8 cellular contexts compared by ENCODE assay signal in the genomic region with DNA sequence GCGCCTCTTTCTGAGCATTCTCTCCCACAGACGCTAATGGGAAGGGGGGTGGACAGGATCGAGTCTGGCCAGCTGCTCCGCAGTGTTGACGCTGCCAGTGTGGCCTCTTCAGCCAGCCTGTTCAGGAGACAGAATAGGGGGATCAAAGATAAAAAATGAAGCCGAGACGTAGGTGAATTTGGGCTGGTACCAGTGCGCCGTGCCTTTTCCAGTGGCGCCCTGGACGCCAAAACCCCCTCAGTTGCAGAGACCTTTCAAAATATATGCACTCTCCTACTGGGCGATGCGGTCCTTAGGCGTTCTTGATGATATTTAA. TPM values are rescaled to one million over a fixed set of nuclear protein-coding genes. Genes with fewer than 3 reads are reported as not detected.
A peak's percentile ranks its signal among the peaks of the same experiment; 100 is the strongest.
DNase-seq lines count a peak whose midpoint lies in the region; ATAC-seq and TF ChIP-seq lines count a peak whose summit lies in the region.

No MANE protein-coding gene starts in this region.

- H3K4ac ChIP-seq in trophoblast cell (ENCODE audit: low read depth, low read length): peak overlapping the region; percentile 9

- no peak for DNase-seq in activated T-cell treated with anti-CD3 and anti-CD28 coated beads, Interleukin-2, amount 50 U/mL, for 72 hours
- DNase-seq in activated T-cell treated with anti-CD3 and anti-CD28 coated beads for 4 hours (no peak), SJCRH30 (peak in 1 of 2 experiments; percentile 55), fibroblast of pulmonary artery (ENCODE audit: low read depth) (no peak), trophoblast cell (peak in 1 of 2 donors; percentile 13), activated gamma-delta T cell (lab: John Stamatoyannopoulos, UW) (no peak), medulla oblongata (ENCODE audit: extremely low spot score) (no peak)

- H3K4me3 ChIP-seq in SJCRH30: peak overlapping the region; percentile 88
- H3K4me3 ChIP-seq in fibroblast of pulmonary artery (replicated peaks; ENCODE audit: low read depth, low read length): peak overlapping the region; percentile 67
- H3K4me3 ChIP-seq in trophoblast cell (ENCODE audit: low read depth, low read length): peak overlapping the region; percentile 95

- H3K79me2 ChIP-seq in trophoblast cell (ENCODE audit: control insufficient read depth, insufficient read depth, low read length, poor library complexity): peaks cover 22% of the 10 kb centered on the region

- H4K12ac ChIP-seq in trophoblast cell (ENCODE audit: low read depth, low read length): no peak overlapping the region

- H4K91ac ChIP-seq in trophoblast cell (ENCODE audit: low read depth, low read length): no peak overlapping the region

- peaks cover 3 to 13% of the 10 kb centered on the region in 2 donors for H3K36me3 Mint-ChIP-seq in activated T-cell treated with anti-CD3 and anti-CD28 coated beads, Interleukin-2, amount 50 U/mL, for 72 hours (ENCODE audit: insufficient read depth in 2 of 2)

- H2AK5ac ChIP-seq in trophoblast cell (ENCODE audit: low read length): no peak overlapping the region

- peak overlapping the region; percentile 86 to 95 for H3K4me3 Mint-ChIP-seq in activated T-cell treated with anti-CD3 and anti-CD28 coated beads, Interleukin-2, amount 50 U/mL, for 72 hours

- H4K8ac ChIP-seq in trophoblast cell (ENCODE audit: low read depth, low read length): peak overlapping the region; percentile 3

- peaks cover 19% of the 10 kb centered on the region for H3K79me1 ChIP-seq in trophoblast cell (ENCODE audit: low read length)

- peak overlapping the region; percentile 19 for H2AFZ ChIP-seq in trophoblast cell (ENCODE audit: insufficient read depth, low read length, poor library complexity)

- no peak overlapping the region for H2BK120ac ChIP-seq in trophoblast cell (ENCODE audit: insufficient read depth, low read length, poor library complexity)

- H3K14ac ChIP-seq in trophoblast cell (ENCODE audit: low read length): peak overlapping the region; percentile 94

- H2BK12ac ChIP-seq in trophoblast cell (ENCODE audit: low read length): no peak overlapping the region

- H3K9me3 ChIP-seq in SJCRH30 (replicated peaks) (peaks cover 3% of the 10 kb centered on the region; the same call in 1 of the 2 replicates), trophoblast cell (ENCODE audit: insufficient read depth, low read depth, low read length) (no peaks in the 10 kb centered on the region)

- no peaks in the 10 kb centered on the region for H3K4me1 ChIP-seq in SJCRH30
- peaks cover 4 to 7% of the 10 kb centered on the region in 2 experiments for H3K4me1 ChIP-seq in trophoblast cell (ENCODE audit: control insufficient read depth in 1 of 2, insufficient read depth in 2 of 2, low read length in 2 of 2)

- no peaks in the 10 kb centered on the region for H3K27me3 Mint-ChIP-seq in activated T-cell treated with anti-CD3 and anti-CD28 coated beads, Interleukin-2, amount 50 U/mL, for 72 hours (ENCODE audit: low read depth)

- no CpG with 5 or more reads among the region's 14 CpGs for WGBS in trophoblast cell (ENCODE audit: extremely low coverage, insufficient coverage, insufficient read length)

- no peak overlapping the region for H3K23ac ChIP-seq in trophoblast cell (ENCODE audit: low read length)

- H3K27ac Mint-ChIP-seq in activated T-cell treated with anti-CD3 and anti-CD28 coated beads, Interleukin-2, amount 50 U/mL, for 72 hours: peak overlapping the region; percentile 92

- peak overlapping the region; percentile 80 for H3K4me2 ChIP-seq in trophoblast cell (ENCODE audit: low read length)

- H3K27ac ChIP-seq in SJCRH30 (peak overlapping the region; percentile 66), trophoblast cell (ENCODE audit: low read depth, low read length) (no peak overlapping the region)

- TF ChIP-seq CTCF in fibroblast of pulmonary artery (IDR thresholded peaks at IDR 0.05; ENCODE audit: low read length, missing control alignments): no peak

- ATAC-seq in activated T-cell treated with anti-CD3 and anti-CD28 coated beads, Interleukin-2, amount 50 U/mL, for 72 hours (replicated peaks in 1 of 2): no peak
- no peak for ATAC-seq in GM19023 (IDR thresholded peaks at IDR 0.05; ENCODE audit: unreplicated experiment)

- H3K9ac ChIP-seq in trophoblast cell (ENCODE audit: low read length): peak overlapping the region; percentile 88

- no peaks in the 10 kb centered on the region for H3K9me3 Mint-ChIP-seq in activated T-cell treated with anti-CD3 and anti-CD28 coated beads, Interleukin-2, amount 50 U/mL, for 72 hours

- H3K18ac ChIP-seq in trophoblast cell (ENCODE audit: low read length): peak overlapping the region; percentile 18

- H3K4me1 Mint-ChIP-seq in activated T-cell treated with anti-CD3 and anti-CD28 coated beads, Interleukin-2, amount 50 U/mL, for 72 hours (ENCODE audit: low read depth): peaks cover 71% of the 10 kb centered on the region

- no peaks in the 10 kb centered on the region for H3K27me3 ChIP-seq in SJCRH30
- no peaks in the 10 kb centered on the region for H3K27me3 ChIP-seq in trophoblast cell (ENCODE audit: insufficient read depth, low read length)

- no peaks in the 10 kb centered on the region for H3K36me3 ChIP-seq in SJCRH30
- H3K36me3 ChIP-seq in trophoblast cell (ENCODE audit: control insufficient read depth in 1 of 2, insufficient read depth in 2 of 2, low read length in 2 of 2): no peaks in the 10 kb centered on the region

- H2BK5ac ChIP-seq in trophoblast cell (ENCODE audit: low read depth, low read length, poor library complexity): no peak overlapping the region

RNA-seq across cellular contexts. Expression of a gene that starts 1.1 kb away (rescaled TPM):
- 10 to 100 TPM; 62.4 to 65.8 TPM for total RNA-seq in activated T-cell treated with anti-CD3 and anti-CD28 coated beads, Interleukin-2, amount 50 U/mL, for 72 hours
- 140 and 144 TPM in 2 replicates for total RNA-seq in SJCRH30 (2014; rRNA removed; shearing (Covaris generic))
- polyA plus RNA-seq in trophoblast cell (2013): 106 and 108 TPM in 2 replicates

RNA-seq across cellular contexts. Expression of a gene that starts 1.3 kb away (rescaled TPM):
- total RNA-seq in activated T-cell treated with anti-CD3 and anti-CD28 coated beads, Interleukin-2, amount 50 U/mL, for 72 hours: 10 to 100 TPM; 15.0 to 17.0 TPM
- 23.8 and 25.7 TPM in 2 replicates for total RNA-seq in SJCRH30 (2014; rRNA removed; shearing (Covaris generic))
- polyA plus RNA-seq in trophoblast cell (2013): 22.4 and 23.0 TPM in 2 replicates
